ENCODE assay signal across 22 cellular contexts in genomic region chr10:79313911-79314439, GRCh38. TPM values are rescaled to one million over a fixed set of nuclear protein-coding genes. Genes with fewer than 3 reads are reported as not detected.
DNase-seq lines count a peak whose midpoint lies in the region; ATAC-seq and TF ChIP-seq lines count a peak whose summit lies in the region.
"Had no signal": no experiment of that assay in that cellular context is flagged by ENCODE, and none has a peak within 500 bp of the region (broad histone marks: within the 10 kb centered on the region; RNA-seq: fewer than 3 reads in every experiment).

No MANE protein-coding gene starts in this region.

- ATAC-seq in stimulated activated memory B cell treated with anti-CD40 and anti-IgM and Interleukin-4, amounts not matched to agents 10 μg/mL and 1 μg/mL and 100 μg/mL, for 72 hours, result no peak
- ATAC-seq in HG03439 (IDR thresholded peaks at IDR 0.05; ENCODE audit: unreplicated experiment), result no peak
- ATAC-seq: A549, pancreas had no signal

- whole genome bisulfite sequencing in tibial nerve, 2 donors, result 78 to 94% methylated on average over 9 to 11 of the region's 11 CpGs

- no peak overlapping the region for H3K4me3 ChIP-seq in tibial nerve
- H3K4me3 ChIP-seq: A549, coronary artery, pancreas, Peyer's patch, suprapubic skin had no signal

- TF ChIP-seq CTCF in glutamatergic neuron (IDR thresholded peaks at IDR 0.05; ENCODE audit: partially characterized antibody, unreplicated experiment), result no peak
- TF ChIP-seq CTCF in tibial nerve (IDR thresholded peaks at IDR 0.05), result no peak

- intact Hi-C loops in activated CD4-positive, alpha-beta memory T cell treated with anti-CD3 and anti-CD28 coated beads for 36 hours (cut with micrococcal nuclease), result no loop called here

- CTCF ChIA-PET in activated CD4-positive, alpha-beta memory T cell treated with anti-CD3 and anti-CD28 coated beads for 36 hours (lab: Charles Lee), result no interaction called here
- CTCF ChIA-PET in activated CD4-positive, alpha-beta memory T cell treated with anti-CD3 and anti-CD28 coated beads, Interleukin-2, amount 10 ng/mL, durations not matched to agents 7 days and 5 days (lab: Charles Lee), result no interaction called here

- H3K4me3 Mint-ChIP-seq in activated CD4-positive, alpha-beta memory T cell treated with anti-CD3 and anti-CD28 coated beads for 36 hours, result no peak overlapping the region
- H3K4me3 Mint-ChIP-seq in activated CD4-positive, alpha-beta memory T cell treated with anti-CD3 and anti-CD28 coated beads, Interleukin-2, amount 10 ng/mL, durations not matched to agents 7 days and 5 days, result no peak overlapping the region
- peak overlapping the region; percentile 25 for H3K4me3 Mint-ChIP-seq in glutamatergic neuron (ENCODE audit: unreplicated experiment)
- no peak overlapping the region for H3K4me3 Mint-ChIP-seq in stimulated activated memory B cell treated with anti-CD40 and anti-IgM and Interleukin-4, amounts not matched to agents 10 μg/mL and 1 μg/mL and 100 μg/mL, for 72 hours
- H3K4me3 Mint-ChIP-seq: activated naive CD4-positive, alpha-beta T cell treated with anti-CD3 and anti-CD28 coated beads, Interleukin-2, amount 10 ng/mL, durations not matched to agents 7 days and 5 days had no signal

- H3K27ac ChIP-seq in tibial nerve, result no peak overlapping the region
- H3K27ac ChIP-seq: A549, coronary artery, epithelial cell of prostate, pancreas, suprapubic skin had no signal

- peaks cover 34% of the 10 kb centered on the region for H3K4me1 Mint-ChIP-seq in activated CD4-positive, alpha-beta memory T cell treated with anti-CD3 and anti-CD28 coated beads for 36 hours (ENCODE audit: low read depth)
- peaks cover 43% of the 10 kb centered on the region for H3K4me1 Mint-ChIP-seq in activated CD4-positive, alpha-beta memory T cell treated with anti-CD3 and anti-CD28 coated beads, Interleukin-2, amount 10 ng/mL, durations not matched to agents 7 days and 5 days
- peaks cover 42% of the 10 kb centered on the region for H3K4me1 Mint-ChIP-seq in glutamatergic neuron (ENCODE audit: low read depth, unreplicated experiment)
- H3K4me1 Mint-ChIP-seq in stimulated activated memory B cell treated with anti-CD40 and anti-IgM and Interleukin-4, amounts not matched to agents 10 μg/mL and 1 μg/mL and 100 μg/mL, for 72 hours, result peaks cover 45% of the 10 kb centered on the region

- H3K27me3 ChIP-seq in tibial nerve, result no peaks in the 10 kb centered on the region
- H3K27me3 ChIP-seq: pancreas, Peyer's patch, suprapubic skin had no signal

- POLR2A ChIA-PET in activated CD4-positive, alpha-beta memory T cell treated with anti-CD3 and anti-CD28 coated beads for 36 hours (lab: Charles Lee), result interaction anchor here (0.7 kb wide), 1 partner anchor 18 kb away, joined by 3 read pairs; no protein-coding TSS in a partner anchor
- POLR2A ChIA-PET in activated CD4-positive, alpha-beta memory T cell treated with anti-CD3 and anti-CD28 coated beads, Interleukin-2, amount 10 ng/mL, durations not matched to agents 7 days and 5 days (lab: Charles Lee), result interaction anchor here (11.7 kb wide), 1 partner anchor 33 kb away, joined by 192 read pairs; the partner anchor contains the start of gene PPIF

- TF ChIP-seq EP300 in tibial nerve (IDR thresholded peaks at IDR 0.05), result no peak

- H3K36me3 ChIP-seq in tibial nerve, result peaks cover 0 to 67% (median 15%) of the 10 kb centered on the region in 3 donors

- H3K27me3 Mint-ChIP-seq in activated CD4-positive, alpha-beta memory T cell treated with anti-CD3 and anti-CD28 coated beads for 36 hours, result no peaks in the 10 kb centered on the region
- no peaks in the 10 kb centered on the region for H3K27me3 Mint-ChIP-seq in activated CD4-positive, alpha-beta memory T cell treated with anti-CD3 and anti-CD28 coated beads, Interleukin-2, amount 10 ng/mL, durations not matched to agents 7 days and 5 days
- peaks cover 34% of the 10 kb centered on the region for H3K27me3 Mint-ChIP-seq in glutamatergic neuron (ENCODE audit: unreplicated experiment)
- H3K27me3 Mint-ChIP-seq in stimulated activated memory B cell treated with anti-CD40 and anti-IgM and Interleukin-4, amounts not matched to agents 10 μg/mL and 1 μg/mL and 100 μg/mL, for 72 hours, result no peaks in the 10 kb centered on the region

- peaks cover 3% of the 10 kb centered on the region for H3K9me3 Mint-ChIP-seq in activated CD4-positive, alpha-beta memory T cell treated with anti-CD3 and anti-CD28 coated beads for 36 hours
- peaks cover 3% of the 10 kb centered on the region for H3K9me3 Mint-ChIP-seq in activated CD4-positive, alpha-beta memory T cell treated with anti-CD3 and anti-CD28 coated beads, Interleukin-2, amount 10 ng/mL, durations not matched to agents 7 days and 5 days
- H3K9me3 Mint-ChIP-seq in glutamatergic neuron (ENCODE audit: unreplicated experiment), result peaks cover 39% of the 10 kb centered on the region
- peaks cover 3% of the 10 kb centered on the region for H3K9me3 Mint-ChIP-seq in stimulated activated memory B cell treated with anti-CD40 and anti-IgM and Interleukin-4, amounts not matched to agents 10 μg/mL and 1 μg/mL and 100 μg/mL, for 72 hours

- H3K9me3 ChIP-seq in tibial nerve, result no peaks in the 10 kb centered on the region
- H3K9me3 ChIP-seq: A549, pancreas, Peyer's patch, suprapubic skin had no signal

- peak overlapping the region; percentile 38 for H3K27ac Mint-ChIP-seq in activated CD4-positive, alpha-beta memory T cell treated with anti-CD3 and anti-CD28 coated beads for 36 hours
- H3K27ac Mint-ChIP-seq in activated CD4-positive, alpha-beta memory T cell treated with anti-CD3 and anti-CD28 coated beads, Interleukin-2, amount 10 ng/mL, durations not matched to agents 7 days and 5 days, result no peak overlapping the region
- H3K27ac Mint-ChIP-seq in glutamatergic neuron (ENCODE audit: unreplicated experiment), result peak overlapping the region; percentile 73
- peak overlapping the region; percentile 28 for H3K27ac Mint-ChIP-seq in stimulated activated memory B cell treated with anti-CD40 and anti-IgM and Interleukin-4, amounts not matched to agents 10 μg/mL and 1 μg/mL and 100 μg/mL, for 72 hours
- H3K27ac Mint-ChIP-seq: activated naive CD4-positive, alpha-beta T cell treated with anti-CD3 and anti-CD28 coated beads, Interleukin-2, amount 10 ng/mL, durations not matched to agents 7 days and 5 days had no signal

- peaks cover 0 to 56% (median 24%) of the 10 kb centered on the region in 4 donors for H3K4me1 ChIP-seq in tibial nerve
- H3K4me1 ChIP-seq: pancreas had no signal

- TF ChIP-seq POLR2A in tibial nerve (IDR thresholded peaks at IDR 0.05), result no peak

- H3K36me3 Mint-ChIP-seq in activated CD4-positive, alpha-beta memory T cell treated with anti-CD3 and anti-CD28 coated beads for 36 hours, result peaks cover 19% of the 10 kb centered on the region
- H3K36me3 Mint-ChIP-seq in activated CD4-positive, alpha-beta memory T cell treated with anti-CD3 and anti-CD28 coated beads, Interleukin-2, amount 10 ng/mL, durations not matched to agents 7 days and 5 days (ENCODE audit: low read depth), result peaks cover 53% of the 10 kb centered on the region
- H3K36me3 Mint-ChIP-seq in glutamatergic neuron (ENCODE audit: unreplicated experiment), result peaks cover 9% of the 10 kb centered on the region
- peaks cover 57% of the 10 kb centered on the region for H3K36me3 Mint-ChIP-seq in stimulated activated memory B cell treated with anti-CD40 and anti-IgM and Interleukin-4, amounts not matched to agents 10 μg/mL and 1 μg/mL and 100 μg/mL, for 72 hours

- DNase-seq in activated CD4-positive, alpha-beta memory T cell treated with anti-CD3 and anti-CD28 coated beads for 36 hours, result no peak
- no peak for DNase-seq in activated CD4-positive, alpha-beta memory T cell treated with anti-CD3 and anti-CD28 coated beads, Interleukin-2, amount 10 ng/mL, durations not matched to agents 7 days and 5 days
- DNase-seq in NCI-H2171 treated with DMSO at 0.1 percent for 48 hours (lab: John Stamatoyannopoulos, UW), result peak; percentile 58
- DNase-seq in glutamatergic neuron, result peak; percentile 39
- DNase-seq in tibial nerve (ENCODE audit: low spot score in 2 of 2), result no peak
- no peak for DNase-seq in kidney tubule cell (ENCODE audit: low spot score)
- DNase-seq: activated CD4-positive, alpha-beta T cell treated with anti-CD3 and anti-CD28 coated beads, Interleukin-2, amount 50 U/mL, for 1 hour; activated naive CD4-positive, alpha-beta T cell treated with anti-CD3 and anti-CD28 coated beads, Interleukin-2, amount 10 ng/mL, durations not matched to agents 7 days and 5 days; activated T-cell treated with anti-CD3 and anti-CD28 coated beads, Interleukin-2, amount 50 U/mL, for 1 hour; DMS153; NCI-H1436; NCI-H226; Peyer's patch; stimulated activated CD4-positive, alpha-beta T cell treated with anti-CD3 and anti-CD28 coated beads, Interleukin-2, amount 100 ng/mL, for 48 hours; SW 1271 had no signal

RNA-seq across cellular contexts. Expression of gene PPIF, which starts 33.3 kb away (rescaled TPM):
- 10 to 100 TPM; 87.2 to 94.0 TPM for total RNA-seq in activated CD4-positive, alpha-beta memory T cell treated with anti-CD3 and anti-CD28 coated beads for 36 hours
- 10 to 100 TPM; 80.7 to 88.4 TPM for total RNA-seq in activated CD4-positive, alpha-beta memory T cell treated with anti-CD3 and anti-CD28 coated beads, Interleukin-2, amount 10 ng/mL, durations not matched to agents 7 days and 5 days
- total RNA-seq in glutamatergic neuron (ENCODE audit: unreplicated experiment), result 24.2 TPM
- 10 to 100 TPM; 16.6 to 36.0 (median 20.6) TPM for total RNA-seq in tibial nerve

Comparison
In these comparisons a context has a peak if more than half of its experiments do, and no peak if none do; other contexts are left out.
1. DNase-seq: peak in NCI-H2171 treated with DMSO at 0.1 percent for 48 hours (single experiment) and glutamatergic neuron (single experiment); none in activated CD4-positive, alpha-beta memory T cell treated with anti-CD3 and anti-CD28 coated beads for 36 hours (single experiment), activated CD4-positive, alpha-beta memory T cell treated with anti-CD3 and anti-CD28 coated beads, Interleukin-2, amount 10 ng/mL, durations not matched to agents 7 days and 5 days (single experiment), tibial nerve (0 of 2) and kidney tubule cell (single experiment).